ENCODE assay signal across 26 cellular contexts in genomic region chr6:113901482-113901881, GRCh38. TPM values are rescaled to one million over a fixed set of nuclear protein-coding genes. Genes with fewer than 3 reads are reported as not detected.
DNase-seq lines count a peak whose midpoint lies in the region; ATAC-seq, FAIRE-seq and TF ChIP-seq lines count a peak whose summit lies in the region.
"Had no signal": no experiment of that assay in that cellular context is flagged by ENCODE, and none has a peak within 500 bp of the region (broad histone marks: within the 10 kb centered on the region; RNA-seq: fewer than 3 reads in every experiment).

No MANE protein-coding gene starts in this region.

- H3K27me3 Mint-ChIP-seq in astrocyte (ENCODE audit: low read depth, unreplicated experiment), result no peaks in the 10 kb centered on the region
- peaks cover 2% of the 10 kb centered on the region for H3K27me3 Mint-ChIP-seq in activated CD4-positive, alpha-beta memory T cell treated with anti-CD3 and anti-CD28 coated beads for 36 hours

- H3K79me2 ChIP-seq in astrocyte (ENCODE audit: insufficient read depth, low read length) (no peaks in the 10 kb centered on the region), osteoblast (ENCODE audit: insufficient read depth, low read length) (no peaks in the 10 kb centered on the region)

- peaks cover 15% of the 10 kb centered on the region for H3K4me1 Mint-ChIP-seq in astrocyte (ENCODE audit: low read depth, unreplicated experiment)
- H3K4me1 Mint-ChIP-seq in activated CD4-positive, alpha-beta memory T cell treated with anti-CD3 and anti-CD28 coated beads for 36 hours (ENCODE audit: low read depth), result no peaks in the 10 kb centered on the region

- no peak overlapping the region for H3K4me3 ChIP-seq in astrocyte (ENCODE audit: insufficient read depth, low read depth, low read length)
- H3K4me3 ChIP-seq in fibroblast of mammary gland (ENCODE audit: control insufficient read depth, low read depth, low read length), result no peak overlapping the region
- no peak overlapping the region for H3K4me3 ChIP-seq in osteoblast (ENCODE audit: insufficient read depth, low read length)
- H3K4me3 ChIP-seq: lower lobe of right lung, psoas muscle, smooth muscle cell had no signal

- H3K4me2 ChIP-seq in astrocyte (ENCODE audit: low read length) (no peak overlapping the region), osteoblast (ENCODE audit: insufficient read depth, low read length) (no peak overlapping the region)
- H3K4me2 ChIP-seq: smooth muscle cell had no signal

- no peaks in the 10 kb centered on the region for H3K9me3 Mint-ChIP-seq in astrocyte (ENCODE audit: unreplicated experiment)
- no peaks in the 10 kb centered on the region for H3K9me3 Mint-ChIP-seq in activated CD4-positive, alpha-beta memory T cell treated with anti-CD3 and anti-CD28 coated beads for 36 hours

- CTCF ChIA-PET in activated CD4-positive, alpha-beta memory T cell treated with anti-CD3 and anti-CD28 coated beads for 36 hours (lab: Charles Lee), result no interaction called here

- no peak overlapping the region for H3K27ac Mint-ChIP-seq in astrocyte (ENCODE audit: unreplicated experiment)
- no peak overlapping the region for H3K27ac Mint-ChIP-seq in activated CD4-positive, alpha-beta memory T cell treated with anti-CD3 and anti-CD28 coated beads for 36 hours

- DNase-seq in AG20443 (ENCODE audit: low spot score) (peak; percentile 41), astrocyte (ENCODE audit: low read depth) (peak; percentile 70), fibroblast of mammary gland (ENCODE audit: low read depth) (peak; percentile 57), osteoblast (ENCODE audit: insufficient read length, low spot score, missing footprints) (peak; percentile 68)
- DNase-seq in activated CD4-positive, alpha-beta memory T cell treated with anti-CD3 and anti-CD28 coated beads for 36 hours, result no peak
- DNase-seq: activated CD4-positive, alpha-beta T cell treated with anti-CD3 and anti-CD28 coated beads for 48 hours; activated naive CD4-positive, alpha-beta T cell treated with anti-CD3 and anti-CD28 coated beads, Interleukin-2, amount 50 U/mL, for 16 hours; activated T-cell treated with anti-CD3 and anti-CD28 coated beads, Interleukin-2, amount 50 U/mL, for 48 hours; aorta; C1 segment of cervical spinal cord; DMS79 treated with DMSO at 0.1 percent for 48 hours; effector CD4-positive, alpha-beta T cell; H7; lower lobe of right lung; NCI-H1092 treated with DMSO at 0.1 percent for 48 hours; NCI-H187 treated with DMSO at 0.1 percent for 48 hours; NCI-H2227 treated with DMSO at 0.1 percent for 48 hours; NCI-H748 treated with DMSO at 0.1 percent for 48 hours; psoas muscle; stimulated activated CD4-positive, alpha-beta T cell treated with anti-CD3 and anti-CD28 coated beads, Interleukin-2, amount 100 ng/mL, for 24 hours; substantia nigra had no signal

- ATAC-seq in HG02678 (IDR thresholded peaks at IDR 0.05; ENCODE audit: unreplicated experiment) (no peak), HG03460 (IDR thresholded peaks at IDR 0.05; ENCODE audit: unreplicated experiment) (no peak), HG03439 (IDR thresholded peaks at IDR 0.05; ENCODE audit: unreplicated experiment) (no peak)
- ATAC-seq: lower lobe of right lung, psoas muscle had no signal

- H3K9me3 ChIP-seq in astrocyte (ENCODE audit: insufficient read depth, low read depth, low read length) (no peaks in the 10 kb centered on the region), osteoblast (ENCODE audit: low read depth, low read length) (no peaks in the 10 kb centered on the region)
- H3K9me3 ChIP-seq: lower lobe of right lung, psoas muscle had no signal

- FAIRE-seq in astrocyte (lab: Jason Lieb, UNC), result no peak

- H3K27me3 ChIP-seq in astrocyte (ENCODE audit: insufficient read depth, low read length), result no peaks in the 10 kb centered on the region
- no peaks in the 10 kb centered on the region for H3K27me3 ChIP-seq in osteoblast (ENCODE audit: insufficient read depth, low read length)

- no peak overlapping the region for H3K4me3 Mint-ChIP-seq in astrocyte (ENCODE audit: unreplicated experiment)
- no peak overlapping the region for H3K4me3 Mint-ChIP-seq in activated CD4-positive, alpha-beta memory T cell treated with anti-CD3 and anti-CD28 coated beads for 36 hours

- H3K36me3 ChIP-seq in astrocyte (ENCODE audit: insufficient read depth, low read length) (no peaks in the 10 kb centered on the region), osteoblast (ENCODE audit: insufficient read depth, low read length) (no peaks in the 10 kb centered on the region)
- H3K36me3 ChIP-seq: lower lobe of right lung had no signal

- no peak for TF ChIP-seq CTCF in astrocyte (IDR thresholded peaks at IDR 0.05; ENCODE audit: insufficient read depth, low read depth, low read length)
- no peak for TF ChIP-seq CTCF in fibroblast of mammary gland (conservative IDR thresholded peaks at IDR 0.05; ENCODE audit: control insufficient read depth, insufficient read depth, low read depth, low read length)
- no peak for TF ChIP-seq CTCF in osteoblast (IDR thresholded peaks at IDR 0.05; ENCODE audit: extremely low read depth, low read depth, low read length)

- H3K36me3 Mint-ChIP-seq in astrocyte (ENCODE audit: low read depth, unreplicated experiment), result no peaks in the 10 kb centered on the region
- H3K36me3 Mint-ChIP-seq in activated CD4-positive, alpha-beta memory T cell treated with anti-CD3 and anti-CD28 coated beads for 36 hours, result no peaks in the 10 kb centered on the region

- no peak overlapping the region for H3K9ac ChIP-seq in astrocyte (ENCODE audit: low read length)

- intact Hi-C loops in activated CD4-positive, alpha-beta memory T cell treated with anti-CD3 and anti-CD28 coated beads for 36 hours (cut with micrococcal nuclease), result loop anchor here (10.0 kb wide), 1 partner anchor 1117 kb away; no protein-coding TSS in a partner anchor

- H3K27ac ChIP-seq in astrocyte (ENCODE audit: low read depth, low read length) (no peak overlapping the region), osteoblast (ENCODE audit: low read depth, low read length) (no peak overlapping the region)
- H3K27ac ChIP-seq: HL-60, lower lobe of right lung, psoas muscle had no signal

- peaks cover 8% of the 10 kb centered on the region for H3K4me1 ChIP-seq in astrocyte (ENCODE audit: insufficient read depth, low read length)
- peaks cover 12% of the 10 kb centered on the region for H3K4me1 ChIP-seq in osteoblast (ENCODE audit: insufficient read depth, low read length)
- H3K4me1 ChIP-seq: lower lobe of right lung, psoas muscle had no signal

- POLR2A ChIA-PET in activated CD4-positive, alpha-beta memory T cell treated with anti-CD3 and anti-CD28 coated beads for 36 hours (lab: Charles Lee), result no interaction called here

- H2AFZ ChIP-seq in astrocyte (ENCODE audit: low read depth, low read length), result no peak overlapping the region
- H2AFZ ChIP-seq in osteoblast (ENCODE audit: low read length), result no peak overlapping the region

- H4K20me1 ChIP-seq in astrocyte (ENCODE audit: insufficient read depth, low read length) (no peaks in the 10 kb centered on the region), osteoblast (ENCODE audit: insufficient read depth, low read length) (no peaks in the 10 kb centered on the region)

RNA-seq across cellular contexts. Expression of gene MARCKS, which starts 44.3 kb away (rescaled TPM):
- total RNA-seq in astrocyte, result 240 and 261 TPM in 2 replicates
- total RNA-seq in osteoblast, result 535 and 570 TPM in 2 replicates
- total RNA-seq in activated CD4-positive, alpha-beta memory T cell treated with anti-CD3 and anti-CD28 coated beads for 36 hours, result under 1 TPM; 0.07 to 0.15 TPM

Comparison
In these comparisons a context has a peak if more than half of its experiments do, and no peak if none do; other contexts are left out.
1. RNA of gene MARCKS, which starts 44.3 kb away (total RNA-seq): 535 to 570 TPM in osteoblast and 240 to 261 TPM in astrocyte; 0.07 to 0.15 TPM in activated CD4-positive, alpha-beta memory T cell treated with anti-CD3 and anti-CD28 coated beads for 36 hours; every median in the first group is over 100 times any median in the second.